10 cellular contexts compared by ENCODE assay signal in genomic region chr5:150035139-150035893, GRCh38. TPM values are rescaled to one million over a fixed set of nuclear protein-coding genes. Genes with fewer than 3 reads are reported as not detected.
A peak's percentile ranks its signal among the peaks of the same experiment; 100 is the strongest.
DNase-seq lines count a peak whose midpoint lies in the region; ATAC-seq, FAIRE-seq and TF ChIP-seq lines count a peak whose summit lies in the region.
"Had no signal": no experiment of that assay in that cellular context is flagged by ENCODE, and none has a peak within 500 bp of the region (broad histone marks: within the 10 kb centered on the region; RNA-seq: fewer than 3 reads in every experiment).

No MANE protein-coding gene starts in this region.

- FAIRE-seq in GM12891 (lab: Jason Lieb, UNC): peak; percentile 92

- CTCF ChIA-PET in GM10248 (lab: Yijun Ruan, JAX): interaction anchor here (1.4 to 4.5 kb wide), 6 partner anchors 9 to 32 kb away, joined by 3 to 21 read pairs (median 8); no protein-coding TSS in a partner anchor

- no peaks in the 10 kb centered on the region for H3K4me1 ChIP-seq in esophagus squamous epithelium

- H3K36me3 ChIP-seq in esophagus squamous epithelium: peaks cover 18 to 100% (median 39%) of the 10 kb centered on the region in 3 donors

- no peaks in the 10 kb centered on the region for H3K27me3 ChIP-seq in esophagus squamous epithelium

- peak overlapping the region; percentile 65 for H3K27ac Mint-ChIP-seq in T-helper 17 cell

- H3K9me3 ChIP-seq in T-helper 17 cell (ENCODE audit: control insufficient read depth, low read length, poor library complexity, severe bottlenecking) (no peaks in the 10 kb centered on the region), esophagus squamous epithelium (no peaks in the 10 kb centered on the region)

- intact Hi-C loops in esophagus squamous epithelium (cut with DNase I): no loop called here

- no peak for TF ChIP-seq CTCF in GM10248 (IDR thresholded peaks at IDR 0.05; ENCODE audit: control extremely low read depth, extremely low read depth, low read depth, missing control alignments)
- TF ChIP-seq CTCF in esophagus squamous epithelium (IDR thresholded peaks at IDR 0.05): no peak

- POLR2A ChIA-PET in GM10248 (lab: Yijun Ruan, JAX): no interaction called here

- H3K27ac ChIP-seq in esophagus squamous epithelium: no peak overlapping the region
- H3K27ac ChIP-seq: HL-60 had no signal

- no peak overlapping the region for H3K4me3 Mint-ChIP-seq in T-helper 17 cell

- DNase-seq in GM12891 (ENCODE audit: insufficient read length, low spot score): no peak
- no peak for DNase-seq in T-helper 17 cell
- no peak for DNase-seq in stimulated activated CD8-positive, alpha-beta memory T cell treated with anti-CD3 and anti-CD28 coated beads, Interleukin-4, amount 100 ng/mL, for 48 hours
- DNase-seq in GM10248 (ENCODE audit: extremely low spot score): no peak
- no peak for DNase-seq in esophagus squamous epithelium (lab: John Stamatoyannopoulos, UW)
- DNase-seq in activated CD4-positive, alpha-beta T cell treated with anti-CD3 and anti-CD28 coated beads, Interleukin-2, amount 50 U/mL, for 4 hours: no peak
- DNase-seq: stimulated activated naive CD4-positive, alpha-beta T cell treated with Interleukin-2 at 50 U/mL for 16 hours had no signal

- H3K36me3 Mint-ChIP-seq in T-helper 17 cell (ENCODE audit: low read depth): peaks cover 17% of the 10 kb centered on the region

- H3K27me3 Mint-ChIP-seq in T-helper 17 cell: no peaks in the 10 kb centered on the region

- WGBS in esophagus squamous epithelium, 2 donors: 83% methylated on average over 7 of the region's 7 CpGs

- H3K4me3 ChIP-seq in esophagus squamous epithelium: no peak overlapping the region

- ATAC-seq in GM21360 (IDR thresholded peaks at IDR 0.05; ENCODE audit: unreplicated experiment) (peak; percentile 90), HG03103 (IDR thresholded peaks at IDR 0.05; ENCODE audit: low read depth, unreplicated experiment) (peak; percentile 95), T-helper 17 cell (no peak)

- TF ChIP-seq POLR2A in GM12891 (IDR thresholded peaks at IDR 0.05; ENCODE audit: low read depth, low read length): no peak
- no peak for TF ChIP-seq POLR2A in esophagus squamous epithelium (IDR thresholded peaks at IDR 0.05)

- H3K4me1 Mint-ChIP-seq in T-helper 17 cell: peaks cover 4% of the 10 kb centered on the region

TF ChIP-seq in GM12891, 5 proteins besides CTCF, POLR2A, EP300 and RAD21:
- no peak for TF ChIP-seq PAX5 (IDR thresholded peaks at IDR 0.05; ENCODE audit: insufficient read depth, low read length, severe bottlenecking)
- no peak for TF ChIP-seq TAF1 (IDR thresholded peaks at IDR 0.05; ENCODE audit: low read depth, low read length)
- peak; percentile 97 for TF ChIP-seq SPI1 (IDR thresholded peaks at IDR 0.05; ENCODE audit: low read depth, low read length)
- no peak for TF ChIP-seq POLR2AphosphoS5 (IDR thresholded peaks at IDR 0.05; ENCODE audit: low read depth, low read length)
- TF ChIP-seq POU2F2 (IDR thresholded peaks at IDR 0.05; ENCODE audit: low read depth, low read length): 0 out of 2 replicates have a peak, but pooled peaks have one; percentile 29

RNA-seq across cellular contexts. Expression of gene HMGXB3, which starts 34.8 kb away (rescaled TPM):
- 19.3 TPM for polyA plus RNA-seq in GM12891 (2012; ENCODE audit: low read depth, missing spikeins)
- total RNA-seq in T-helper 17 cell (10 to 100 TPM; 31.9 to 40.8 TPM), esophagus squamous epithelium (10 to 100 TPM; 12.4 to 26.3 (median 20.5) TPM)

RNA-seq across cellular contexts. Expression of gene TIGD6, which starts 34.9 kb away (rescaled TPM):
- polyA plus RNA-seq in GM12891 (2012; ENCODE audit: low read depth, missing spikeins): 2.4 TPM
- 1 to 10 TPM; 1.4 to 2.0 TPM for total RNA-seq in T-helper 17 cell
- 1 to 10 TPM; 1.1 to 4.0 (median 1.4) TPM for total RNA-seq in esophagus squamous epithelium

RNA-seq across cellular contexts. Expression of gene CSF1R, which starts 51.0 kb away (rescaled TPM):
- polyA plus RNA-seq in GM12891 (2012; ENCODE audit: low read depth, missing spikeins): 0.63 TPM
- total RNA-seq in T-helper 17 cell (1 to 10 TPM; 2.7 to 3.4 TPM), esophagus squamous epithelium (10 to 100 TPM in 2 of 4 donors, 1 to 10 TPM in 2; 4.3 to 38.7 (median 15.1) TPM)
